ENCODE assay signal across 16 cellular contexts in genomic region chr2:75645643-75646042, GRCh38. TPM values are rescaled to one million over a fixed set of nuclear protein-coding genes. Genes with fewer than 3 reads are reported as not detected.
DNase-seq lines count a peak whose midpoint lies in the region; ATAC-seq and TF ChIP-seq lines count a peak whose summit lies in the region.
"Had no signal": no experiment of that assay in that cellular context is flagged by ENCODE, and none has a peak within 500 bp of the region (broad histone marks: within the 10 kb centered on the region; RNA-seq: fewer than 3 reads in every experiment).

No MANE protein-coding gene starts in this region.

- intact Hi-C loops in dorsolateral prefrontal cortex (cut with DNase I) (loop anchor here (2.0 to 5.0 kb wide), 2 partner anchors 65 to 67 kb away; partner anchors contain the start of gene GCFC2 (in 2 of the 2)), uterus (cut with DNase I; ENCODE audit: low total_unique reads) (no loop called here)

- peak overlapping the region; percentile 99 for H2AFZ ChIP-seq in Loucy (ENCODE audit: low read length)
- no peak overlapping the region for H2AFZ ChIP-seq in trophoblast cell (ENCODE audit: insufficient read depth, low read length, poor library complexity)

- H3K36me3 ChIP-seq in CD8-positive, alpha-beta memory T cell (ENCODE audit: insufficient read depth, low read length) = peaks cover 1% of the 10 kb centered on the region
- H3K36me3 ChIP-seq in Loucy (ENCODE audit: insufficient read depth, low read length) (no peaks in the 10 kb centered on the region), trophoblast cell (ENCODE audit: control insufficient read depth in 1 of 2, insufficient read depth in 2 of 2, low read length in 2 of 2) (peaks cover 5% of the 10 kb centered on the region in 2 experiments), uterus (no peaks in the 10 kb centered on the region)

- H3K18ac ChIP-seq in trophoblast cell (ENCODE audit: low read length) = no peak overlapping the region

- no peaks in the 10 kb centered on the region for H3K9me2 ChIP-seq in Loucy (replicated peaks; ENCODE audit: low read depth, low read length)

- H3K27me3 Mint-ChIP-seq in CD8-positive, alpha-beta memory T cell = no peaks in the 10 kb centered on the region

- no peaks in the 10 kb centered on the region for H3K9me3 ChIP-seq in CD8-positive, alpha-beta memory T cell (ENCODE audit: low read length)
- H3K9me3 ChIP-seq in Loucy (ENCODE audit: insufficient read depth, low read depth, low read length) = no peaks in the 10 kb centered on the region
- peaks cover 3% of the 10 kb centered on the region for H3K9me3 ChIP-seq in trophoblast cell (ENCODE audit: insufficient read depth, low read depth, low read length)
- H3K9me3 ChIP-seq in uterus = no peaks in the 10 kb centered on the region
- H3K9me3 ChIP-seq: body of pancreas, left ventricle myocardium inferior had no signal

- POLR2A ChIA-PET in CD8-positive, alpha-beta memory T cell (lab: Charles Lee) = no interaction called here

- H3K4me1 ChIP-seq in CD8-positive, alpha-beta memory T cell (ENCODE audit: insufficient read depth, low read length) = peaks cover 6% of the 10 kb centered on the region
- H3K4me1 ChIP-seq in Loucy (ENCODE audit: insufficient read depth, low read length, poor library complexity, severe bottlenecking) (peaks cover 21% of the 10 kb centered on the region), trophoblast cell (ENCODE audit: control insufficient read depth in 1 of 2, insufficient read depth in 2 of 2, low read length in 2 of 2) (peaks cover 0 to 3% of the 10 kb centered on the region in 2 experiments), uterus (no peaks in the 10 kb centered on the region)

- no peak overlapping the region for H3K27ac ChIP-seq in CD8-positive, alpha-beta memory T cell (ENCODE audit: low read depth, low read length)
- H3K27ac ChIP-seq in dorsolateral prefrontal cortex (peak overlapping the region in 34 of 59 donors; percentile 2 to 95 (median 86)), trophoblast cell (ENCODE audit: low read depth, low read length) (no peak overlapping the region), uterus (peak overlapping the region in 1 of 2 donors; percentile 31)

- no peak for ATAC-seq in HG03097 (IDR thresholded peaks at IDR 0.05; ENCODE audit: low FRiP score, unreplicated experiment)

- H4K91ac ChIP-seq in trophoblast cell (ENCODE audit: low read depth, low read length) = no peak overlapping the region

- H4K12ac ChIP-seq in trophoblast cell (ENCODE audit: low read depth, low read length) = peak overlapping the region; percentile 77

- no peaks in the 10 kb centered on the region for H3K27me3 ChIP-seq in CD8-positive, alpha-beta memory T cell (ENCODE audit: insufficient read depth, low read length, poor library complexity, severe bottlenecking)
- H3K27me3 ChIP-seq in Loucy (ENCODE audit: insufficient read depth, low read length, poor library complexity, severe bottlenecking) (no peaks in the 10 kb centered on the region), dorsolateral prefrontal cortex (no peaks in the 10 kb centered on the region), trophoblast cell (ENCODE audit: insufficient read depth, low read length) (no peaks in the 10 kb centered on the region), uterus (no peaks in the 10 kb centered on the region)
- H3K27me3 ChIP-seq: body of pancreas had no signal

- DNase-seq in CD8-positive, alpha-beta memory T cell = no peak
- DNase-seq in dorsolateral prefrontal cortex = no peak
- DNase-seq in trophoblast cell = no peak
- no peak for DNase-seq in cortex of kidney (lab: John Stamatoyannopoulos, UW)
- DNase-seq in uterus = no peak
- no peak for DNase-seq in NCI-H226
- DNase-seq: activated CD8-positive, alpha-beta T cell treated with anti-CD3 and anti-CD28 coated beads, Interleukin-2, amount 10 ng/mL, durations not matched to agents 7 days and 5 days; activated effector memory CD4-positive, alpha-beta T cell treated with Interleukin-2 at 50 U/mL for 16 hours; body of pancreas; H7; left ventricle myocardium inferior; naive thymus-derived CD8-positive, alpha-beta T cell; NCI-H1436; stimulated activated CD4-positive, alpha-beta T cell treated with anti-CD3 and anti-CD28 coated beads, Interleukin-4, amount 100 ng/mL, for 4 hours had no signal

- peak overlapping the region; percentile 33 for H3K4ac ChIP-seq in trophoblast cell (ENCODE audit: low read depth, low read length)

- H4K20me1 ChIP-seq in Loucy (ENCODE audit: insufficient read depth, low read length, poor library complexity, severe bottlenecking) = peaks cover 19% of the 10 kb centered on the region

- no CpG with 5 or more reads among the region's 10 CpGs for WGBS in trophoblast cell (ENCODE audit: extremely low coverage, insufficient coverage, insufficient read length)

- CTCF ChIA-PET in CD8-positive, alpha-beta memory T cell (lab: Charles Lee) = interaction anchor here (1.3 kb wide), 1 partner anchor 19 kb away, joined by 5 read pairs; no protein-coding TSS in a partner anchor

- peaks cover 7% of the 10 kb centered on the region for H3K79me1 ChIP-seq in trophoblast cell (ENCODE audit: low read length)

- H3F3A ChIP-seq in Loucy (ENCODE audit: low read depth) = no peaks in the 10 kb centered on the region

- H3K27ac Mint-ChIP-seq in CD8-positive, alpha-beta memory T cell = no peak overlapping the region

- peaks cover 0 to 33% (median 7%) of the 10 kb centered on the region in 3 donors for H3K36me3 Mint-ChIP-seq in CD8-positive, alpha-beta memory T cell

- H3K4me3 ChIP-seq in CD8-positive, alpha-beta memory T cell (ENCODE audit: low read length) = peak overlapping the region; percentile 80
- no peak overlapping the region for H3K4me3 ChIP-seq in Loucy (ENCODE audit: low read length, poor library complexity, severe bottlenecking)
- peak overlapping the region in 7 of 59 donors; percentile 81 to 96 (median 89) for H3K4me3 ChIP-seq in dorsolateral prefrontal cortex
- H3K4me3 ChIP-seq in trophoblast cell (ENCODE audit: low read depth, low read length) = no peak overlapping the region
- no peak overlapping the region for H3K4me3 ChIP-seq in uterus

- TF ChIP-seq CTCF in Loucy (conservative IDR thresholded peaks at IDR 0.05; ENCODE audit: low read length) (no peak), dorsolateral prefrontal cortex (IDR thresholded peaks at IDR 0.05 in 54 of 56, conservative IDR thresholded peaks at IDR 0.05 in 2 of 56; ENCODE audit: low read depth in 1 of 56, partially characterized antibody in 56 of 56) (no peak), uterus (IDR thresholded peaks at IDR 0.05) (no peak)

- H3K9me3 Mint-ChIP-seq in CD8-positive, alpha-beta memory T cell = no peaks in the 10 kb centered on the region

- no peak overlapping the region for H3K14ac ChIP-seq in trophoblast cell (ENCODE audit: low read length)

- no peak overlapping the region for H3K23ac ChIP-seq in trophoblast cell (ENCODE audit: low read length)

- no peak overlapping the region for H2BK12ac ChIP-seq in trophoblast cell (ENCODE audit: low read length)

- peak overlapping the region in 3 of 7 donors; percentile 78 to 96 (median 79) for H3K4me3 Mint-ChIP-seq in CD8-positive, alpha-beta memory T cell

- peak overlapping the region; percentile 86 for H4K8ac ChIP-seq in trophoblast cell (ENCODE audit: low read depth, low read length)

- H3K9ac ChIP-seq in Loucy (ENCODE audit: low read depth, low read length, poor library complexity, severe bottlenecking) (no peak overlapping the region), trophoblast cell (ENCODE audit: low read length) (no peak overlapping the region)

- H2AK5ac ChIP-seq in trophoblast cell (ENCODE audit: low read length) = no peak overlapping the region

- H3K79me2 ChIP-seq in Loucy (ENCODE audit: insufficient read depth, low read length) (peaks cover 39% of the 10 kb centered on the region), trophoblast cell (ENCODE audit: control insufficient read depth, insufficient read depth, low read length, poor library complexity) (peaks cover 5% of the 10 kb centered on the region)

- H2BK5ac ChIP-seq in trophoblast cell (ENCODE audit: low read depth, low read length, poor library complexity) = no peak overlapping the region

- H2BK120ac ChIP-seq in trophoblast cell (ENCODE audit: insufficient read depth, low read length, poor library complexity) = no peak overlapping the region

- TF ChIP-seq POLR2A in uterus (IDR thresholded peaks at IDR 0.05) = no peak

- H3K4me2 ChIP-seq in Loucy (ENCODE audit: low read depth, low read length, poor library complexity, severe bottlenecking) = peak overlapping the region; percentile 100
- no peak overlapping the region for H3K4me2 ChIP-seq in trophoblast cell (ENCODE audit: low read length)

- H3K4me1 Mint-ChIP-seq in CD8-positive, alpha-beta memory T cell = peaks cover 38 to 44% (median 42%) of the 10 kb centered on the region in 3 donors

RNA-seq across cellular contexts. Expression of gene MRPL19, which starts 0.9 kb away (rescaled TPM):
- total RNA-seq in CD8-positive, alpha-beta memory T cell = 10 to 100 TPM; 66.0 to 74.2 TPM
- 33.2 TPM for polyA plus RNA-seq in CD8-positive, alpha-beta memory T cell
- total RNA-seq in dorsolateral prefrontal cortex (10 to 100 TPM; 42.5 to 80.6 (median 59.1) TPM), uterus (10 to 100 TPM; 27.9 to 64.0 (median 45.8) TPM)
- polyA plus RNA-seq in trophoblast cell (2013) = 28.0 and 30.2 TPM in 2 replicates

Comparison
In these comparisons a context has a peak if more than half of its experiments do, and no peak if none do; other contexts are left out.
1. H3K27ac ChIP-seq: peak in dorsolateral prefrontal cortex (34 of 59); none in CD8-positive, alpha-beta memory T cell (single experiment) and trophoblast cell (single experiment).